ENCODE assay signal across 1 cellular context in genomic region chr6:41682056-41682477, GRCh38.
TF ChIP-seq lines count a peak whose summit lies in the region.

No MANE protein-coding gene starts in this region.

TF ChIP-seq in H1, 55 proteins besides CTCF, POLR2A, EP300 and RAD21 (continued from another document):
- no peak for TF ChIP-seq SIRT6 (IDR thresholded peaks at IDR 0.05; ENCODE audit: low read length)
- TF ChIP-seq TAF7 (optimal IDR thresholded peaks at IDR 0.05; ENCODE audit: borderline replicate concordance, low read depth, low read length) = peak; percentile 51
- peak; percentile 15 for TF ChIP-seq NANOG (IDR thresholded peaks at IDR 0.05; ENCODE audit: insufficient read depth, low read depth, low read length, poor library complexity, severe bottlenecking)
- peak; percentile 32 for TF ChIP-seq CTBP2 (IDR thresholded peaks at IDR 0.05; ENCODE audit: borderline replicate concordance, insufficient read depth, insufficient read length, low read length)
- TF ChIP-seq YY1 (IDR thresholded peaks at IDR 0.05; ENCODE audit: low read depth, low read length) = peak; percentile 71
- TF ChIP-seq SAP30 (IDR thresholded peaks at IDR 0.05; ENCODE audit: insufficient read depth, insufficient replicate concordance, low read length) = no peak
- TF ChIP-seq CHD2 (IDR thresholded peaks at IDR 0.05; ENCODE audit: low read length) = peak; percentile 62; the same call in 1 of the 2 replicates
- no peak for TF ChIP-seq ATF3 (IDR thresholded peaks at IDR 0.05; ENCODE audit: insufficient read depth, low read depth, low read length)
- peak; percentile 63; the same call in 1 of the 2 replicates for TF ChIP-seq GABPA (IDR thresholded peaks at IDR 0.05; ENCODE audit: borderline replicate concordance, insufficient read depth, low read length)
- TF ChIP-seq CREB1 (IDR thresholded peaks at IDR 0.05) = peak; percentile 16; the same call in 1 of the 2 replicates
- peak; percentile 53 for TF ChIP-seq ASH2L (IDR thresholded peaks at IDR 0.05; ENCODE audit: low read length)
- no peak for TF ChIP-seq ATF2 (IDR thresholded peaks at IDR 0.05; ENCODE audit: low read length)
- TF ChIP-seq BACH1 (IDR thresholded peaks at IDR 0.05; ENCODE audit: low read length) = no peak
TF ChIP-seq in H1: peak in this region for 16.
